10 cellular contexts compared by ENCODE assay signal in the genomic region with DNA sequence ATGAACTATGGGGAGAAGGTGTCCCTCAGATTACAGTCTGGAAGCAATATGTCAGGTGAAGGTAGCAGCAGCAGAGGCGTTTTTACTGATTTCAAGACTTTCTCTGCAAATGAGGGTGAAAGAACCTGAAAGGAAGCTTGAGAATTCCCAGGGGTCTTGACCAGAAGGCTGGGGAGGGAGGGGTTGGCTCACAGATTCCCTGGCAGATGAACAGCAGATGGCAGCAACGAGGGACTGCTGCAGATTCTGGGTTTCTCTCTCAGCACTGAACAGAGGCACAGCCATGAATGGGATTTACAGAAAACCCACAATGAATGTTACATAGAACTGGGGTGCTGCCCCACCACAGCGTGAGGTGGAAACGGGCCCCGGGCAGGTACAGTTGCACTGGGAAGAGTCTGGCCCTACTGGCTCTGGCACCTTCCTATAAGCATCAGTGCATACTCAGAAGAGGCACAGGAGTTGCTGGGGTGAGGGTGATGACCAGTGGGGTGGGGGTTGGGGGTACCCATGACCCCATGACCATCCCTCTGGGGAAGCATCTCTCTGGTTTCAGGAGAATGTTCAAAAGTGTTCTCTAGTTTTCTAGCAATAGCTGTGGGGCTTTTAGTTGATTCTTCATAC.
DNase-seq lines count a peak whose midpoint lies in the region; ATAC-seq, FAIRE-seq and TF ChIP-seq lines count a peak whose summit lies in the region.
"Had no signal": no experiment of that assay in that cellular context is flagged by ENCODE, and none has a peak within 500 bp of the region (broad histone marks: within the 10 kb centered on the region; RNA-seq: fewer than 3 reads in every experiment).

No MANE protein-coding gene starts in this region.

- peaks cover 0 to 4% (median 0%) of the 10 kb centered on the region in 4 donors for H3K27me3 ChIP-seq in pancreas
- H3K27me3 ChIP-seq: esophagus muscularis mucosa had no signal

- H3K27ac ChIP-seq in pancreas: no peak overlapping the region
- H3K27ac ChIP-seq: esophagus muscularis mucosa, skin epidermis had no signal

- no peaks in the 10 kb centered on the region for H3K4me1 ChIP-seq in pancreas
- H3K4me1 ChIP-seq: esophagus muscularis mucosa had no signal

- TF ChIP-seq CTCF in D721Med (IDR thresholded peaks at IDR 0.05; ENCODE audit: insufficient read depth, missing control alignments): peak; percentile 56
- TF ChIP-seq CTCF in GM20000 (IDR thresholded peaks at IDR 0.05; ENCODE audit: extremely low read depth, missing control alignments): peak; percentile 47
- TF ChIP-seq CTCF in pancreas (IDR thresholded peaks at IDR 0.05): no peak

- H3K27ac Mint-ChIP-seq in T-helper 17 cell: no peak overlapping the region

- no peak overlapping the region for H3K4me3 ChIP-seq in pancreas
- H3K4me3 ChIP-seq: esophagus muscularis mucosa, skin epidermis had no signal

- intact Hi-C loops in pancreas (cut with DNase I): no loop called here

- no peaks in the 10 kb centered on the region for H3K36me3 Mint-ChIP-seq in T-helper 17 cell (ENCODE audit: low read depth)

- in situ Hi-C loops in G401 (cut with HindIII; ENCODE audit: low sequenced_read_pairs): no loop called here

- FAIRE-seq in D721Med (lab: Jason Lieb, UNC): peak; percentile 72
- no peak for FAIRE-seq in pancreas (lab: Jason Lieb, UNC)

- H3K4me3 Mint-ChIP-seq in T-helper 17 cell: no peak overlapping the region

- no peak for ATAC-seq in T-helper 17 cell
- ATAC-seq in pancreas: no peak
- ATAC-seq in HG02973 (IDR thresholded peaks at IDR 0.05; ENCODE audit: unreplicated experiment): no peak

- no peaks in the 10 kb centered on the region for H3K36me3 ChIP-seq in pancreas
- H3K36me3 ChIP-seq: esophagus muscularis mucosa had no signal

- H3K4me1 Mint-ChIP-seq in T-helper 17 cell: peaks cover 4% of the 10 kb centered on the region

- peaks cover 34% of the 10 kb centered on the region for H3K27me3 Mint-ChIP-seq in T-helper 17 cell

- peak; percentile 18 for DNase-seq in D721Med (ENCODE audit: insufficient read length, low spot score)
- DNase-seq in GM20000 (ENCODE audit: low spot score): peak; percentile 61
- peak; percentile 27 for DNase-seq in NAMALWA (ENCODE audit: low spot score)
- peak; percentile 60 for DNase-seq in iPS DF 4.7 (ENCODE audit: extremely low read depth, low spot score)
- no peak for DNase-seq in G401 (ENCODE audit: low spot score)
- no peak for DNase-seq in T-helper 17 cell
- no peak for DNase-seq in pancreas

- 23 to 25% methylated on average over 5 of the region's 5 CpGs for WGBS in pancreas, 2 donors

- H3K9me3 ChIP-seq in T-helper 17 cell (ENCODE audit: control insufficient read depth, low read length, poor library complexity, severe bottlenecking) (no peaks in the 10 kb centered on the region), pancreas (no peaks in the 10 kb centered on the region)
- H3K9me3 ChIP-seq: esophagus muscularis mucosa had no signal

Comparison
In these comparisons a context has a peak if more than half of its experiments do, and no peak if none do; other contexts are left out.
1. DNase-seq: peak in D721Med (single experiment), GM20000 (single experiment), NAMALWA (single experiment) and iPS DF 4.7 (single experiment); none in G401 (single experiment), T-helper 17 cell (0 of 3) and pancreas (0 of 6).
2. CTCF ChIP-seq: peak in D721Med (single experiment) and GM20000 (single experiment); none in pancreas (0 of 4).